In genomic region chrX:1904663-1905218, GRCh38 we compare ENCODE assay signal across 21 cellular contexts.
"Had no signal": no experiment of that assay in that cellular context is flagged by ENCODE, and none has a peak within 500 bp of the region (broad histone marks: within the 10 kb centered on the region; RNA-seq: fewer than 3 reads in every experiment).

No MANE protein-coding gene starts in this region.

- FAIRE-seq: RCC 7860 had no signal

- H3K27ac ChIP-seq: HL-60, RWPE1 had no signal

- DNase-seq: IMR-90, Karpas-422, KG1, MG63, NCI-H1092 treated with DMSO at 0.1 percent for 48 hours, NCI-H1436, NCI-H187, NCI-H2029, NCI-H2081 treated with DMSO at 0.1 percent for 48 hours, NCI-H2171, NCI-H226, NCI-H446, NCI-H510A, NCI-H524 treated with DMSO at 0.1 percent for 48 hours, NCI-H69, NCI-H774, SHP77, T-helper 1 cell had no signal

- H3K27me3 ChIP-seq: MG63 had no signal

- H3K36me3 ChIP-seq: MG63 had no signal

- H3K4me3 ChIP-seq: MG63 had no signal
